1 cellular context compared by ENCODE assay signal in genomic region chr6:44151348-44152108, GRCh38.
A peak's percentile ranks its signal among the peaks of the same experiment; 100 is the strongest.
TF ChIP-seq lines count a peak whose summit lies in the region.

No MANE protein-coding gene starts in this region.

TF ChIP-seq in GM12878, 131 proteins besides CTCF, POLR2A, EP300 and RAD21 (continued from another document):
- TF ChIP-seq ATF2 (IDR thresholded peaks at IDR 0.05; ENCODE audit: low read length) (no peak), BCLAF1 (IDR thresholded peaks at IDR 0.05) (no peak), SP1 (IDR thresholded peaks at IDR 0.05; ENCODE audit: low read depth, low read length) (no peak), JUNB (IDR thresholded peaks at IDR 0.05) (no peak), NR2F1 (conservative IDR thresholded peaks at IDR 0.05) (no peak), SMC3 (IDR thresholded peaks at IDR 0.05; ENCODE audit: borderline replicate concordance, low read length) (peak; percentile 95), RUNX3 (IDR thresholded peaks at IDR 0.05; ENCODE audit: low read length) (no peak), RB1 (IDR thresholded peaks at IDR 0.05; ENCODE audit: borderline replicate concordance) (peak; percentile 67; the same call in 1 of the 2 replicates), ATF7 (IDR thresholded peaks at IDR 0.05; ENCODE audit: low read depth) (no peak), SPI1 (IDR thresholded peaks at IDR 0.05; ENCODE audit: borderline replicate concordance, insufficient read depth, low read depth, low read length) (no peak), FOXM1 (IDR thresholded peaks at IDR 0.05; ENCODE audit: low read depth, low read length) (no peak), POLR2AphosphoS2 (IDR thresholded peaks at IDR 0.05; ENCODE audit: low read depth, low read length) (no peak), SREBF2 (IDR thresholded peaks at IDR 0.05; ENCODE audit: low read length) (no peak), LARP7 (IDR thresholded peaks at IDR 0.05) (peak; percentile 80), PAX5 (IDR thresholded peaks at IDR 0.05; ENCODE audit: borderline replicate concordance, low read depth, low read length) (no peak), CREM (IDR thresholded peaks at IDR 0.05; ENCODE audit: low read depth) (no peak), RCOR1 (conservative IDR thresholded peaks at IDR 0.05; ENCODE audit: low read depth, low read length) (no peak), NFYA (IDR thresholded peaks at IDR 0.05; ENCODE audit: borderline replicate concordance, low read depth, low read length) (no peak), ZNF687 (IDR thresholded peaks at IDR 0.05) (no peak), FOS (IDR thresholded peaks at IDR 0.05; ENCODE audit: borderline replicate concordance, extremely low read depth, insufficient read length) (no peak)
